8 cellular contexts compared by ENCODE assay signal in genomic region chr17:42276609-42277341, GRCh38. TPM values are rescaled to one million over a fixed set of nuclear protein-coding genes. Genes with fewer than 3 reads are reported as not detected.
DNase-seq lines count a peak whose midpoint lies in the region; ATAC-seq and TF ChIP-seq lines count a peak whose summit lies in the region.

No MANE protein-coding gene starts in this region.

- H3K36me3 ChIP-seq in neural cell (ENCODE audit: insufficient read depth, low read length), result no peaks in the 10 kb centered on the region

- H3K79me2 ChIP-seq in neural cell (replicated peaks; ENCODE audit: insufficient read depth, low read length), result peaks cover 35% of the 10 kb centered on the region

- peak; percentile 10 for ATAC-seq in GM21529 (IDR thresholded peaks at IDR 0.05; ENCODE audit: unreplicated experiment)
- peak; percentile 11 for ATAC-seq in foreskin keratinocyte

- no peaks in the 10 kb centered on the region for H3F3A ChIP-seq in neural cell (ENCODE audit: insufficient read depth, low read length, poor library complexity, severe bottlenecking)

- H3K9ac ChIP-seq in neural cell (ENCODE audit: low read length), result peak overlapping the region; percentile 77

- H4K20me1 ChIP-seq in neural cell (ENCODE audit: insufficient read depth), result no peaks in the 10 kb centered on the region

- peak overlapping the region; percentile 62 for H2AFZ ChIP-seq in neural cell (ENCODE audit: low read depth, low read length)

- TF ChIP-seq CTCF in foreskin keratinocyte (conservative IDR thresholded peaks at IDR 0.05) (no peak), neural cell (IDR thresholded peaks at IDR 0.05; ENCODE audit: poor library complexity, severe bottlenecking) (peak; percentile 22)

- no peaks in the 10 kb centered on the region for H3K9me3 ChIP-seq in neural cell (ENCODE audit: low read length)

- no peaks in the 10 kb centered on the region for H3K4me1 ChIP-seq in foreskin keratinocyte

- peak overlapping the region; percentile 50 for H3K27ac ChIP-seq in foreskin keratinocyte
- H3K27ac ChIP-seq in neural cell (ENCODE audit: low read length), result peak overlapping the region; percentile 88

- TF ChIP-seq EP300 in neural cell (conservative IDR thresholded peaks at IDR 0.05; ENCODE audit: poor library complexity, severe bottlenecking), result no peak

- DNase-seq in C1 segment of cervical spinal cord (lab: John Stamatoyannopoulos, UW), result peak in 11 of 14 donors; percentile 19 to 83 (median 50)
- DNase-seq in NCI-H1417 treated with DMSO at 0.1 percent for 48 hours (lab: John Stamatoyannopoulos, UW), result peak; percentile 14
- DNase-seq in activated T-cell treated with anti-CD3 and anti-CD28 coated beads, Interleukin-2, amount 50 U/mL, for 48 hours, result peak; percentile 51 to 55
- DNase-seq in foreskin keratinocyte, result peak in 1 of 2 donors; percentile 37
- no peak for DNase-seq in NAMALWA (ENCODE audit: low spot score)
- no peak for DNase-seq in NCI-H446 (lab: John Stamatoyannopoulos, UW)

- H3K9me2 ChIP-seq in neural cell (ENCODE audit: insufficient read depth, low read length), result no peaks in the 10 kb centered on the region

- H3K4me3 ChIP-seq in neural cell (ENCODE audit: low read length), result peak overlapping the region; percentile 78

- TF ChIP-seq RAD21 in neural cell (conservative IDR thresholded peaks at IDR 0.05), result no peak

- H3K27me3 ChIP-seq in foreskin keratinocyte (no peaks in the 10 kb centered on the region), neural cell (ENCODE audit: insufficient read depth, low read depth, low read length) (no peaks in the 10 kb centered on the region)

- peak overlapping the region; percentile 64 for H3K4me2 ChIP-seq in neural cell (ENCODE audit: low read length)

TF ChIP-seq in neural cell, 6 proteins besides CTCF, POLR2A, EP300 and RAD21:
- TF ChIP-seq EZH2 (IDR thresholded peaks at IDR 0.05; ENCODE audit: borderline replicate concordance, insufficient read depth, low read length, poor library complexity, severe bottlenecking), result no peak
- no peak for TF ChIP-seq POLR2AphosphoS5 (IDR thresholded peaks at IDR 0.05)
- TF ChIP-seq MXI1 (conservative IDR thresholded peaks at IDR 0.05; ENCODE audit: poor library complexity, severe bottlenecking), result no peak
- TF ChIP-seq REST (IDR thresholded peaks at IDR 0.05; ENCODE audit: borderline replicate concordance), result peak; percentile 22
TF ChIP-seq in neural cell: peak in this region for 1.

RNA-seq across cellular contexts. Expression of gene STAT5B, which starts 0.6 kb away (rescaled TPM):
- 13.4 and 15.0 TPM in 2 replicates for total RNA-seq in foreskin keratinocyte
- 4.9 and 6.1 TPM in 2 replicates for polyA plus RNA-seq in foreskin keratinocyte
- polyA plus RNA-seq in neural cell, result 47.4 and 54.9 TPM in 2 replicates
- 56.2 and 64.2 TPM in 2 replicates for polyA minus RNA-seq in neural cell

RNA-seq across cellular contexts. Expression of gene STAT5A, which starts 11.5 kb away (rescaled TPM):
- 1.2 and 1.3 TPM in 2 replicates for total RNA-seq in foreskin keratinocyte
- 0.69 and 0.84 TPM in 2 replicates for polyA plus RNA-seq in foreskin keratinocyte
- 0.08 and 0.28 TPM in 2 replicates for polyA plus RNA-seq in neural cell
- polyA minus RNA-seq in neural cell, result 0.58 and 1.5 TPM in 2 replicates

Comparison
In these comparisons a context has a peak if more than half of its experiments do, and no peak if none do; other contexts are left out.
1. DNase-seq: peak in C1 segment of cervical spinal cord (11 of 14), NCI-H1417 treated with DMSO at 0.1 percent for 48 hours (single experiment) and activated T-cell treated with anti-CD3 and anti-CD28 coated beads, Interleukin-2, amount 50 U/mL, for 48 hours (2 of 2); none in NAMALWA (single experiment) and NCI-H446 (0 of 2).